ENCODE assay signal across 10 cellular contexts in genomic region chr5:34848230-34848629, GRCh38. TPM values are rescaled to one million over a fixed set of nuclear protein-coding genes. Genes with fewer than 3 reads are reported as not detected.
"Had no signal": no experiment of that assay in that cellular context is flagged by ENCODE, and none has a peak within 500 bp of the region (broad histone marks: within the 10 kb centered on the region; RNA-seq: fewer than 3 reads in every experiment).

No MANE protein-coding gene starts in this region.

- FAIRE-seq: H1, H54, HTR-8/SVneo had no signal

- DNase-seq: H9, HCEC 1CT, KBM-7 had no signal

- H2AFZ ChIP-seq: GM23338 had no signal

- H3K4me2 ChIP-seq: GM23338, KMS-11 had no signal

- ATAC-seq: GM23338 had no signal

- H3K9me3 Mint-ChIP-seq: GM23338, H9 had no signal

- H3K4me3 ChIP-seq: GM23338 had no signal

- H3K4me1 Mint-ChIP-seq: IgD-negative memory B cell had no signal

- H3K27ac Mint-ChIP-seq: GM23338, H9, IgD-negative memory B cell had no signal

- H3K9ac ChIP-seq: KMS-11 had no signal

- H3K4me3 Mint-ChIP-seq: GM23338, H9, IgD-negative memory B cell had no signal

- H3K27ac ChIP-seq: KMS-11 had no signal

- H3K27me3 Mint-ChIP-seq: IgD-negative memory B cell had no signal

RNA-seq across cellular contexts. Expression of gene TTC23L, which starts 9.3 kb away (rescaled TPM):
- total RNA-seq: HT-29 had no signal
- polyA plus RNA-seq: IgD-negative memory B cell had no signal
